In the genomic region with DNA sequence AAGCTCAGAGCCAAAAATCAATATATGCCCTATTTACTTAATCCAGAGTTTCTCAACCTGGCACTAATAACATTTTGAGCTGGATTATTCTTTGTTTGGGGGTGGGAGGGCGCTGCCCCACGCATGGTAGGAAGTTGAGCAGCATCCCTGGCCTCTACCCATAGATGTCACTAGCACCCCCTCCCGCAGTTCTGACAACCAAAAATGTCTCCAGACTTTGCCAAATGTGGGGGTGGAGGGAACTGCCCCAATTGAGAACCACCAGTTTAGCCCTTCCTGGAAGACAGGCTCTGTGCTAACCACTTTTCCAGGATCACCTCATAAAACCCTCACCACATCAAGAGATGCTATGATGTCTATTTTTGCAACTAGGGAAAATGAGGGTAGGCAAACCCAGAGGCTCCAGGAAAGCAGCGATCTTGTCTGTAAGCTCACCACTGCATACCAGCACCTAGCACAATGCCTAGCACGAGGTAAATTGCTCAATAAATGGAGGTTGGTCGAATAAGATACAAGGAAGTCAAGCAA, we compare ENCODE assay signal across 8 cellular contexts. TPM values are rescaled to one million over a fixed set of nuclear protein-coding genes. Genes with fewer than 3 reads are reported as not detected.
DNase-seq lines count a peak whose midpoint lies in the region; ATAC-seq, FAIRE-seq and TF ChIP-seq lines count a peak whose summit lies in the region.

No MANE protein-coding gene starts in this region.

- FAIRE-seq in D721Med (lab: Jason Lieb, UNC) = no peak

- H3K4me1 Mint-ChIP-seq in IgD-negative memory B cell = peaks cover 27 to 43% (median 41%) of the 10 kb centered on the region in 3 donors
- peaks cover 18% of the 10 kb centered on the region for H3K4me1 Mint-ChIP-seq in endodermal cell
- H3K4me1 Mint-ChIP-seq in neural crest cell = peaks cover 40% of the 10 kb centered on the region

- H3K4me3 Mint-ChIP-seq in IgD-negative memory B cell (peak overlapping the region; percentile 83 to 97 (median 96)), endodermal cell (peak overlapping the region; percentile 93), neural crest cell (peak overlapping the region; percentile 92)

- 0% methylated on average over 3 to 5 of the region's 6 CpGs for WGBS in endodermal cell (ENCODE audit: insufficient coverage in 1 of 2, insufficient read length in 1 of 2), 2 experiments

- no peaks in the 10 kb centered on the region for H3K9me3 Mint-ChIP-seq in IgD-negative memory B cell
- no peaks in the 10 kb centered on the region for H3K9me3 Mint-ChIP-seq in endodermal cell
- no peaks in the 10 kb centered on the region for H3K9me3 Mint-ChIP-seq in neural crest cell

- H3K9me3 ChIP-seq in endodermal cell (ENCODE audit: control insufficient read depth, low read length) = no peaks in the 10 kb centered on the region

- no peaks in the 10 kb centered on the region for H3K27me3 ChIP-seq in endodermal cell (ENCODE audit: control insufficient read depth, insufficient read depth, low read length, poor library complexity, severe bottlenecking)

- DNase-seq in D721Med (ENCODE audit: insufficient read length, low spot score) = no peak
- peak; percentile 53 for DNase-seq in endodermal cell
- DNase-seq in neural crest cell (ENCODE audit: low read depth, low spot score) = no peak
- DNase-seq in NCI-H1417 treated with DMSO at 0.1 percent for 48 hours (lab: John Stamatoyannopoulos, UW) = no peak
- DNase-seq in NCI-H1436 (lab: John Stamatoyannopoulos, UW) = no peak

- H3K27ac Mint-ChIP-seq in IgD-negative memory B cell = peak overlapping the region; percentile 88 to 97 (median 95)
- H3K27ac Mint-ChIP-seq in endodermal cell = peak overlapping the region; percentile 95
- peak overlapping the region; percentile 93 for H3K27ac Mint-ChIP-seq in neural crest cell (ENCODE audit: unreplicated experiment)

- H3K9ac ChIP-seq in endodermal cell (ENCODE audit: extremely low read depth, low read length, poor library complexity, severe bottlenecking) = peak overlapping the region; percentile 94

- H3K36me3 ChIP-seq in endodermal cell (ENCODE audit: control insufficient read depth, insufficient read depth, low read length) = peaks cover 26% of the 10 kb centered on the region

- peaks cover 2% of the 10 kb centered on the region for H3K4me1 ChIP-seq in endodermal cell (ENCODE audit: control insufficient read depth, insufficient read depth, low read length)

- no peak for ATAC-seq in HG02623 (IDR thresholded peaks at IDR 0.05; ENCODE audit: unreplicated experiment)

- H3K27me3 Mint-ChIP-seq in IgD-negative memory B cell (peaks cover 2% of the 10 kb centered on the region), endodermal cell (ENCODE audit: insufficient read depth) (no peaks in the 10 kb centered on the region), neural crest cell (ENCODE audit: low read depth) (peaks cover 5% of the 10 kb centered on the region)

- H3K4me3 ChIP-seq in endodermal cell (ENCODE audit: low read length) = peak overlapping the region; percentile 100

- peak; percentile 46 for TF ChIP-seq CTCF in D721Med (IDR thresholded peaks at IDR 0.05; ENCODE audit: insufficient read depth, missing control alignments)
- peak; percentile 57 for TF ChIP-seq CTCF in VCaP (conservative IDR thresholded peaks at IDR 0.05)
- peak; percentile 66 for TF ChIP-seq CTCF in endodermal cell (conservative IDR thresholded peaks at IDR 0.05)
- TF ChIP-seq CTCF in neural crest cell (conservative IDR thresholded peaks at IDR 0.05) = peak; percentile 41

- H3K27ac ChIP-seq in VCaP = peak overlapping the region; percentile 93
- H3K27ac ChIP-seq in endodermal cell (ENCODE audit: low read depth, low read length) = peak overlapping the region; percentile 88

- H3K36me3 Mint-ChIP-seq in IgD-negative memory B cell (peaks cover 4% of the 10 kb centered on the region), endodermal cell (ENCODE audit: low read depth) (peaks cover 28% of the 10 kb centered on the region), neural crest cell (ENCODE audit: low read depth) (peaks cover 18% of the 10 kb centered on the region)

RNA-seq across cellular contexts. Expression of a gene that starts 1.1 kb away (rescaled TPM):
- 299 TPM for polyA plus RNA-seq in IgD-negative memory B cell
- total RNA-seq in endodermal cell (100 to 1,000 TPM; 103 to 125 TPM), neural crest cell (233 and 246 TPM in 2 replicates)
- polyA plus RNA-seq in endodermal cell (2013, experiment 1 of 2) = 154 TPM
- polyA plus RNA-seq in endodermal cell (2013, experiment 2 of 2) = 154 TPM

RNA-seq across cellular contexts. Expression of a gene that starts 3.9 kb away (rescaled TPM):
- polyA plus RNA-seq in IgD-negative memory B cell = 64.2 TPM
- total RNA-seq in endodermal cell (100 to 1,000 TPM in 1 of 2 donors, 10 to 100 TPM in 1; 97.8 to 102 TPM), neural crest cell (72.5 and 75.9 TPM in 2 replicates)
- 74.9 TPM for polyA plus RNA-seq in endodermal cell (2013, experiment 1 of 2)
- 77.4 TPM for polyA plus RNA-seq in endodermal cell (2013, experiment 2 of 2)

RNA-seq across cellular contexts. Expression of a gene that starts 9.7 kb away (rescaled TPM):
- polyA plus RNA-seq in IgD-negative memory B cell = 4.2 TPM
- total RNA-seq in endodermal cell (100 to 1,000 TPM; 106 to 113 TPM), neural crest cell (127 and 138 TPM in 2 replicates)
- 88.1 TPM for polyA plus RNA-seq in endodermal cell (2013, experiment 1 of 2)
- polyA plus RNA-seq in endodermal cell (2013, experiment 2 of 2) = 76.2 TPM

RNA-seq across cellular contexts. Expression of a gene that starts 18.2 kb away (rescaled TPM):
- polyA plus RNA-seq in IgD-negative memory B cell = not detected
- total RNA-seq in endodermal cell (1 to 10 TPM in 1 of 2 donors, under 1 TPM in 1; 0.95 to 1.2 TPM), neural crest cell (not detected in 2 replicates)
- polyA plus RNA-seq in endodermal cell (2013, experiment 1 of 2) = 0.36 TPM
- polyA plus RNA-seq in endodermal cell (2013, experiment 2 of 2) = 0.33 TPM

RNA-seq across cellular contexts. Expression of a gene that starts 37.0 kb away (rescaled TPM):
- polyA plus RNA-seq in IgD-negative memory B cell = 5.1 TPM
- total RNA-seq in endodermal cell (10 to 100 TPM; 12.6 to 14.7 TPM), neural crest cell (15.9 and 16.0 TPM in 2 replicates)
- 18.6 TPM for polyA plus RNA-seq in endodermal cell (2013, experiment 1 of 2)
- polyA plus RNA-seq in endodermal cell (2013, experiment 2 of 2) = 20.8 TPM
